In genomic region chr12:59164991-59165718, GRCh38 we compare ENCODE assay signal across 9 cellular contexts.
DNase-seq lines count a peak whose midpoint lies in the region; ATAC-seq and TF ChIP-seq lines count a peak whose summit lies in the region.
"Had no signal": no experiment of that assay in that cellular context is flagged by ENCODE, and none has a peak within 500 bp of the region (broad histone marks: within the 10 kb centered on the region; RNA-seq: fewer than 3 reads in every experiment).

No MANE protein-coding gene starts in this region.

- H3K27ac ChIP-seq in A673 (ENCODE audit: low read depth, low read length, poor library complexity, severe bottlenecking), result no peak overlapping the region
- no peak overlapping the region for H3K27ac ChIP-seq in esophagus squamous epithelium
- no peak overlapping the region for H3K27ac ChIP-seq in smooth muscle cell (ENCODE audit: low read depth)

- H3K4me1 ChIP-seq in A673 (ENCODE audit: insufficient read depth, low read length, poor library complexity, severe bottlenecking) (no peaks in the 10 kb centered on the region), esophagus squamous epithelium (peaks cover 0 to 6% (median 0%) of the 10 kb centered on the region in 3 donors), smooth muscle cell (ENCODE audit: low read depth) (no peaks in the 10 kb centered on the region)

- no peak for ATAC-seq in GM19324 (IDR thresholded peaks at IDR 0.05; ENCODE audit: low FRiP score, unreplicated experiment)

- no TSS peak for BruUV-seq in A673 (replicated peaks; lab: Mats Ljungman, UMichigan)

- H3F3A ChIP-seq in smooth muscle cell (ENCODE audit: low read depth), result peaks cover 8% of the 10 kb centered on the region

- H3K4me3 ChIP-seq in A673 (ENCODE audit: low read depth, low read length, poor library complexity, severe bottlenecking), result no peak overlapping the region
- H3K4me3 ChIP-seq in esophagus squamous epithelium, result no peak overlapping the region
- no peak overlapping the region for H3K4me3 ChIP-seq in smooth muscle cell

- no peak overlapping the region for H3K9ac ChIP-seq in smooth muscle cell (ENCODE audit: low read depth)

- WGBS in esophagus squamous epithelium, 2 donors, result 14 to 17% methylated on average over 4 of the region's 4 CpGs
- 30% methylated on average over 4 of the region's 4 CpGs for WGBS in smooth muscle cell (ENCODE audit: low lambda C conversion rate)

- no peak for TF ChIP-seq POLR2A in esophagus squamous epithelium (IDR thresholded peaks at IDR 0.05)

- H3K4me2 ChIP-seq in smooth muscle cell, result peak overlapping the region; percentile 7

- H4K20me1 ChIP-seq in smooth muscle cell (ENCODE audit: low read depth), result no peaks in the 10 kb centered on the region

- H3K79me2 ChIP-seq in smooth muscle cell (ENCODE audit: low read depth), result no peaks in the 10 kb centered on the region

- H3K9me3 ChIP-seq in A673 (ENCODE audit: low read depth, low read length, poor library complexity, severe bottlenecking) (no peaks in the 10 kb centered on the region), esophagus squamous epithelium (no peaks in the 10 kb centered on the region), smooth muscle cell (replicated peaks; ENCODE audit: low read depth) (no peaks in the 10 kb centered on the region)

- no peaks in the 10 kb centered on the region for H3K36me3 ChIP-seq in A673 (ENCODE audit: insufficient read depth, low read length, poor library complexity, severe bottlenecking)
- H3K36me3 ChIP-seq in esophagus squamous epithelium, result no peaks in the 10 kb centered on the region
- H3K36me3 ChIP-seq in smooth muscle cell (ENCODE audit: low read depth), result no peaks in the 10 kb centered on the region

- TF ChIP-seq CTCF in A673 (conservative IDR thresholded peaks at IDR 0.05; ENCODE audit: low read depth, low read length) (peak; percentile 66), esophagus squamous epithelium (IDR thresholded peaks at IDR 0.05) (peak in 4 of 6 experiments; percentile 18 to 60 (median 44)), smooth muscle cell (IDR thresholded peaks at IDR 0.05; ENCODE audit: borderline replicate concordance, insufficient read depth, poor library complexity, severe bottlenecking) (peak; percentile 60)

- CTCF ChIA-PET in A673 (lab: Charles Lee), result interaction anchor here (1.0 to 1.3 kb wide), 3 partner anchors 624 to 1182 kb away, joined by 3 to 5 read pairs (median 3); no protein-coding TSS in a partner anchor

- intact Hi-C loops in A673 (cut with micrococcal nuclease; ENCODE audit: unreplicated experiment) (loop anchor here (5.0 kb wide), 2 partner anchors 818 to 1183 kb away; no protein-coding TSS in a partner anchor), esophagus squamous epithelium (cut with DNase I) (no loop called here)

- peak overlapping the region; percentile 23 for H2AFZ ChIP-seq in smooth muscle cell (ENCODE audit: low read depth)

- H3K27me3 ChIP-seq in A673 (replicated peaks; ENCODE audit: insufficient read depth, low read depth, low read length, poor library complexity) (no peaks in the 10 kb centered on the region), esophagus squamous epithelium (no peaks in the 10 kb centered on the region), smooth muscle cell (ENCODE audit: low read depth) (no peaks in the 10 kb centered on the region)

- DNase-seq in A673 (ENCODE audit: low spot score) (peak; percentile 60), HCEC 1CT (peak; percentile 62), OCI-M1 (lab: John Stamatoyannopoulos, UW) (peak; percentile 41), esophagus squamous epithelium (lab: John Stamatoyannopoulos, UW) (no peak), smooth muscle cell (lab: John Stamatoyannopoulos, UW; ENCODE audit: unreplicated experiment) (no peak), NCI-H128 (lab: John Stamatoyannopoulos, UW; ENCODE audit: unreplicated experiment) (no peak)
- no peak for DNase-seq in stimulated activated CD4-positive, alpha-beta T cell treated with anti-CD3 and anti-CD28 coated beads, Interleukin-4, amount 100 ng/mL, for 24 hours
- DNase-seq: activated naive CD8-positive, alpha-beta T cell treated with anti-CD3 and anti-CD28 coated beads, Interleukin-2, amount 10 ng/mL, durations not matched to agents 7 days and 5 days had no signal

- POLR2A ChIA-PET in A673 (lab: Charles Lee; ENCODE audit: low non-redundant PET), result no interaction called here

Comparison
In these comparisons a context has a peak if more than half of its experiments do, and no peak if none do; other contexts are left out.
1. DNase-seq: peak in A673 (single experiment), HCEC 1CT (single experiment) and OCI-M1 (single experiment); none in esophagus squamous epithelium (single experiment), smooth muscle cell (single experiment), NCI-H128 (single experiment) and stimulated activated CD4-positive, alpha-beta T cell treated with anti-CD3 and anti-CD28 coated beads, Interleukin-4, amount 100 ng/mL, for 24 hours (single experiment).
2. Peak in every context shown above with its lines, with median percentiles within 50 percentile points of each other: CTCF ChIP-seq.